ENCODE assay signal across 8 cellular contexts in the genomic region with DNA sequence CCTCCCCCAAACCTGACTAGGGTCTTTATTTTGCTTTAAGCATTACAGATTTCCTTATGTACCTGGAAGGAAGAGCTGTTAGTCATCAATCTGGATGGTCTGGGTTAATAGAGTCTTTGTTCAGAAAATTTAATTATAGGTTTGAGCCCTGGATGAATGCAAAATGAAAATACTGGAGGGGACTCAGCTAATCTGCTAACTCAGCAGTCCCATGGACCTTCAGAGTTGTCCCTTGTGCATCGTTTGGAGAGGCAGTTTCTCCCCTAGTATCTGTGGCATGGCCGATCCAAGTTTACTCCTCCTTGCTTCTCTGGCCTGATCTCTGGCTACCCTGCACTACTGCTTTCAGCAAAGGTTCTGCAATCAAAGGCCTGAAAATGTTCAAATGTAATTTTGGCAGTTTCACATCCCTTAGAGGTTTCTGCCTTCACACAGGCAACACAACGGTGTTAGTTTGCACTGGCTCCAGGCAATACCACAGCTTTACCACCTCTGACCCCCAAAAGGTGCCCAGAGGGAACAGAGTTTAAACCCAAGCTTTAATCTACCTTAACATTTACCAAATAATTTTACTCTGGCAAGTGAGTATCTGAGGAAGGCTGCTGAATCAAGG.
DNase-seq lines count a peak whose midpoint lies in the region; ATAC-seq and TF ChIP-seq lines count a peak whose summit lies in the region.

No MANE protein-coding gene starts in this region.

- no peaks in the 10 kb centered on the region for H3K27me3 ChIP-seq in OCI-LY1 (ENCODE audit: insufficient read depth, low read length)
- H3K27me3 ChIP-seq in gastrocnemius medialis: no peaks in the 10 kb centered on the region
- H3K27me3 ChIP-seq in MG63: no peaks in the 10 kb centered on the region

- H3K9me3 ChIP-seq in OCI-LY1 (ENCODE audit: low read length) (no peaks in the 10 kb centered on the region), gastrocnemius medialis (no peaks in the 10 kb centered on the region), MG63 (no peaks in the 10 kb centered on the region)

- H3K36me3 ChIP-seq in OCI-LY1 (ENCODE audit: insufficient read depth, low read length) (no peaks in the 10 kb centered on the region), gastrocnemius medialis (no peaks in the 10 kb centered on the region), MG63 (no peaks in the 10 kb centered on the region; the same call in none of the 2 replicates)

- no peak overlapping the region; the same call in 1 of the 2 replicates for H3K4me2 ChIP-seq in OCI-LY1 (ENCODE audit: low read length)

- no peaks in the 10 kb centered on the region for H3K79me2 ChIP-seq in OCI-LY1 (ENCODE audit: insufficient read depth, low read length)

- H3K27ac ChIP-seq in OCI-LY1 (ENCODE audit: low read depth, low read length, poor library complexity, severe bottlenecking) (peak overlapping the region; percentile 21), gastrocnemius medialis (peak overlapping the region in 3 of 4 donors; percentile 53 to 66 (median 56))

- ATAC-seq in GM19025 (IDR thresholded peaks at IDR 0.05; ENCODE audit: low read depth, unreplicated experiment) (peak; percentile 86), HG02870 (IDR thresholded peaks at IDR 0.05; ENCODE audit: unreplicated experiment) (peak; percentile 83), gastrocnemius medialis (no peak)

- H3F3A ChIP-seq in OCI-LY1 (ENCODE audit: insufficient read depth, low read length): no peaks in the 10 kb centered on the region

- no peaks in the 10 kb centered on the region for H3K9me2 ChIP-seq in OCI-LY1 (ENCODE audit: low read depth, low read length)

- no peak overlapping the region for H3K4me3 ChIP-seq in OCI-LY1 (ENCODE audit: low read depth, low read length, poor library complexity, severe bottlenecking)
- no peak overlapping the region for H3K4me3 ChIP-seq in gastrocnemius medialis
- no peak overlapping the region for H3K4me3 ChIP-seq in MG63

- no peak for TF ChIP-seq POLR2A in gastrocnemius medialis (IDR thresholded peaks at IDR 0.05)

- no peak for TF ChIP-seq CTCF in OCI-LY1 (IDR thresholded peaks at IDR 0.05; ENCODE audit: low read length)
- no peak for TF ChIP-seq CTCF in gastrocnemius medialis (IDR thresholded peaks at IDR 0.05 in 4 of 5, conservative IDR thresholded peaks at IDR 0.05 in 1 of 5)

- DNase-seq in gastrocnemius medialis (no peak), MG63 (no peak), T-helper 9 cell (no peak), amniotic stem cell (lab: John Stamatoyannopoulos, UW) (no peak)
- DNase-seq in activated CD4-positive, CD25-positive, alpha-beta regulatory T cell (lab: John Stamatoyannopoulos, UW): no peak

- H3K4me1 ChIP-seq in OCI-LY1 (ENCODE audit: insufficient read depth, low read length, severe bottlenecking) (peaks cover 24% of the 10 kb centered on the region), gastrocnemius medialis (peaks cover 61 to 62% of the 10 kb centered on the region in 2 donors)

- in situ Hi-C loops in gastrocnemius medialis (cut with MboI; ENCODE audit: low sequenced_read_pairs in 4 of 4): no loop called here

- H2AFZ ChIP-seq in OCI-LY1 (ENCODE audit: low read length): no peak overlapping the region

- intact Hi-C loops in gastrocnemius medialis (cut with DNase I; ENCODE audit: low total_unique reads): loop anchor here (5.0 kb wide), 1 partner anchor 114 kb away; no protein-coding TSS in a partner anchor

- H3K9ac ChIP-seq in OCI-LY1 (ENCODE audit: low read length): no peak overlapping the region; the same call in 1 of the 2 replicates

- H4K20me1 ChIP-seq in OCI-LY1 (ENCODE audit: insufficient read depth, low read length): no peaks in the 10 kb centered on the region

Comparison
In these comparisons a context has a peak if more than half of its experiments do, and no peak if none do; other contexts are left out.
1. ATAC-seq: peak in GM19025 (single experiment) and HG02870 (single experiment); none in gastrocnemius medialis (0 of 2).